ENCODE assay signal across 19 cellular contexts in the genomic region with DNA sequence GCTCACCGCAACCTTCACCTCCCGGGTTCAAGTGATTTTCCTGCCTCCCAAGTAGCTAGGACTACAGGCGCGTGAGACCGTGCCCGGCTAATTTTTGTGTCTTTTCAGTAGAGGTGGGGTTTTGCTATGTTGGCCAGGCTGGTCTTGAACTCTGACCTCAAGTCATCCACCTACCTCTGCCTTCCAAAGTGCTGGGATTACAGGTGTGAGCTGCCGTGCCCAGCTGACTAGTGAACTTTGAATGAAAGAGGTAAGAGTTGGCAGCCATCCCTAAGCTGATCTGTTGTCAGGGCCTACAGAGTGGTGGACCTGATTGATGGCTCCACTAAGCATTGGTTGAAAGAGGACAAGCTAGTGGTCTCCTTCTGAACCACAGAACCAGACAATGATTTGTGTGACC. TPM values are rescaled to one million over a fixed set of nuclear protein-coding genes. Genes with fewer than 3 reads are reported as not detected.
DNase-seq lines count a peak whose midpoint lies in the region; ATAC-seq, FAIRE-seq and TF ChIP-seq lines count a peak whose summit lies in the region.
"Had no signal": no experiment of that assay in that cellular context is flagged by ENCODE, and none has a peak within 500 bp of the region (broad histone marks: within the 10 kb centered on the region; RNA-seq: fewer than 3 reads in every experiment).

No MANE protein-coding gene starts in this region.

- no peaks in the 10 kb centered on the region for H3K27me3 Mint-ChIP-seq in stimulated activated naive B cell treated with anti-CD40 and anti-IgM and Interleukin-4, amounts not matched to agents 10 μg/mL and 1 μg/mL and 100 μg/mL, for 72 hours
- no peaks in the 10 kb centered on the region for H3K27me3 Mint-ChIP-seq in natural killer cell (ENCODE audit: low read depth in 2 of 2)
- H3K27me3 Mint-ChIP-seq: CD4-positive, alpha-beta memory T cell had no signal

- TF ChIP-seq EP300 in HepG2 (IDR thresholded peaks at IDR 0.05; ENCODE audit: low read depth in 2 of 2, low read length in 2 of 2) (no peak), HepG2 (CRISPR knock-in tag; IDR thresholded peaks at IDR 0.05; ENCODE audit: borderline replicate concordance) (no peak)

- H3K4me3 Mint-ChIP-seq in stimulated activated naive B cell treated with anti-CD40 and anti-IgM and Interleukin-4, amounts not matched to agents 10 μg/mL and 1 μg/mL and 100 μg/mL, for 72 hours, result peak overlapping the region in 1 of 2 donors; percentile 48
- H3K4me3 Mint-ChIP-seq in natural killer cell, result no peak overlapping the region
- H3K4me3 Mint-ChIP-seq: CD4-positive, alpha-beta memory T cell had no signal

- H3K4me3 ChIP-seq in DND-41 (ENCODE audit: low read depth in 1 of 2, low read length in 2 of 2), result 0 out of 4 replicates have a peak overlapping the region, but pooled peaks of 1 of the 2 experiments have one; percentile 10
- no peak overlapping the region for H3K4me3 ChIP-seq in Karpas-422 (ENCODE audit: low read length)
- H3K4me3 ChIP-seq in HepG2 (replicated peaks in 1 of 3; ENCODE audit: insufficient read depth in 1 of 3, low read depth in 2 of 3, low read length in 3 of 3), result no peak overlapping the region
- H3K4me3 ChIP-seq: PC-9, SJCRH30 had no signal

- H3K9me3 Mint-ChIP-seq in stimulated activated naive B cell treated with anti-CD40 and anti-IgM and Interleukin-4, amounts not matched to agents 10 μg/mL and 1 μg/mL and 100 μg/mL, for 72 hours, result no peaks in the 10 kb centered on the region
- H3K9me3 Mint-ChIP-seq in natural killer cell, result no peaks in the 10 kb centered on the region
- H3K9me3 Mint-ChIP-seq: CD4-positive, alpha-beta memory T cell had no signal

- peaks cover 53 to 90% of the 10 kb centered on the region in 2 donors for H3K4me1 Mint-ChIP-seq in stimulated activated naive B cell treated with anti-CD40 and anti-IgM and Interleukin-4, amounts not matched to agents 10 μg/mL and 1 μg/mL and 100 μg/mL, for 72 hours
- H3K4me1 Mint-ChIP-seq in natural killer cell, result peaks cover 43 to 55% of the 10 kb centered on the region in 2 donors

- in situ Hi-C loops in HepG2 (cut with HindIII; ENCODE audit: extremely low pct_ligation_motif_present, low pct_unique_long_range_greater_than_20kb), result no loop called here

- H3K9ac ChIP-seq in DND-41 (ENCODE audit: low read depth, low read length) (no peak overlapping the region), Karpas-422 (ENCODE audit: low read length) (peak overlapping the region; percentile 42), HepG2 (ENCODE audit: insufficient read depth, low read depth, low read length) (no peak overlapping the region)

- no peaks in the 10 kb centered on the region for H3K9me2 ChIP-seq in Karpas-422 (replicated peaks; ENCODE audit: insufficient read depth, low read length)

- H2AFZ ChIP-seq in DND-41 (ENCODE audit: low read depth, low read length), result no peak overlapping the region
- H2AFZ ChIP-seq in Karpas-422 (ENCODE audit: low read length), result no peak overlapping the region
- no peak overlapping the region for H2AFZ ChIP-seq in HepG2 (ENCODE audit: low read length)
- H2AFZ ChIP-seq: PC-9 had no signal

- peaks cover 12 to 21% of the 10 kb centered on the region in 2 donors for H3K36me3 Mint-ChIP-seq in stimulated activated naive B cell treated with anti-CD40 and anti-IgM and Interleukin-4, amounts not matched to agents 10 μg/mL and 1 μg/mL and 100 μg/mL, for 72 hours
- H3K36me3 Mint-ChIP-seq in natural killer cell, result no peaks in the 10 kb centered on the region

- POLR2A ChIA-PET in HepG2 (lab: Yijun Ruan, JAX), result no interaction called here

- no TSS peak for BruUV-seq in HepG2 (replicated peaks; lab: Mats Ljungman, UMichigan)

- H3K4me1 ChIP-seq in DND-41 (ENCODE audit: insufficient read depth, low read length) (peaks cover 78% of the 10 kb centered on the region), Karpas-422 (ENCODE audit: low read length) (peaks cover 97% of the 10 kb centered on the region), HepG2 (ENCODE audit: insufficient read depth, low read length) (peaks cover 15% of the 10 kb centered on the region)
- H3K4me1 ChIP-seq: SJCRH30 had no signal

- no peak for TF ChIP-seq RAD21 in HepG2 (CRISPR knock-in tag; IDR thresholded peaks at IDR 0.05)

- H3K9me3 ChIP-seq in DND-41 (ENCODE audit: insufficient read depth, low read length, severe bottlenecking) (no peaks in the 10 kb centered on the region), Karpas-422 (ENCODE audit: low read length) (no peaks in the 10 kb centered on the region), HepG2 (ENCODE audit: low read length) (no peaks in the 10 kb centered on the region)
- H3K9me3 ChIP-seq: SJCRH30 had no signal

- H3K4me2 ChIP-seq in DND-41 (ENCODE audit: insufficient read depth, low read length) (no peak overlapping the region), Karpas-422 (ENCODE audit: low read depth, low read length, poor library complexity, severe bottlenecking) (peak overlapping the region; percentile 46), HepG2 (ENCODE audit: low read depth, low read length) (no peak overlapping the region)
- H3K4me2 ChIP-seq: PC-9 had no signal

- H3K27ac ChIP-seq in DND-41 (ENCODE audit: low read length), result peak overlapping the region; percentile 99
- peak overlapping the region; percentile 100 for H3K27ac ChIP-seq in Karpas-422 (ENCODE audit: low read length)
- no peak overlapping the region for H3K27ac ChIP-seq in HepG2 (ENCODE audit: extremely low read length, insufficient read depth, low read length)
- H3K27ac ChIP-seq: PC-9, SJCRH30 had no signal

- H3K79me2 ChIP-seq in DND-41 (ENCODE audit: insufficient read depth, low read length), result peaks cover 90% of the 10 kb centered on the region
- H3K79me2 ChIP-seq in Karpas-422 (ENCODE audit: low read length), result peaks cover 71% of the 10 kb centered on the region
- peaks cover 4% of the 10 kb centered on the region for H3K79me2 ChIP-seq in HepG2 (ENCODE audit: insufficient read depth, low read length)

- H4K20me1 ChIP-seq in DND-41 (ENCODE audit: insufficient read depth, low read length) (peaks cover 4% of the 10 kb centered on the region; the same call in 1 of the 2 replicates), Karpas-422 (ENCODE audit: insufficient read depth, low read depth, low read length) (no peaks in the 10 kb centered on the region; the same call in 1 of the 2 replicates), HepG2 (ENCODE audit: insufficient read depth, low read length) (no peaks in the 10 kb centered on the region; the same call in 1 of the 2 replicates)

- peak overlapping the region; percentile 25 for H3K27ac Mint-ChIP-seq in stimulated activated naive B cell treated with anti-CD40 and anti-IgM and Interleukin-4, amounts not matched to agents 10 μg/mL and 1 μg/mL and 100 μg/mL, for 72 hours
- H3K27ac Mint-ChIP-seq in natural killer cell, result peak overlapping the region in 1 of 2 donors; percentile 62

- H3K36me3 ChIP-seq in DND-41 (ENCODE audit: insufficient read depth, low read length), result peaks cover 37% of the 10 kb centered on the region
- H3K36me3 ChIP-seq in Karpas-422 (ENCODE audit: insufficient read depth, low read length), result peaks cover 31% of the 10 kb centered on the region
- peaks cover 0 to 1% of the 10 kb centered on the region in 2 experiments; a peak in 1 of 5 replicates for H3K36me3 ChIP-seq in HepG2 (replicated peaks in 1 of 2; ENCODE audit: control insufficient read depth in 1 of 2, insufficient read depth in 2 of 2, low read length in 2 of 2)
- H3K36me3 ChIP-seq: SJCRH30 had no signal

- H3K27me3 ChIP-seq in DND-41 (ENCODE audit: insufficient read depth, low read length, poor library complexity) (no peaks in the 10 kb centered on the region), Karpas-422 (ENCODE audit: low read length) (no peaks in the 10 kb centered on the region), HepG2 (ENCODE audit: control insufficient read depth in 1 of 2, insufficient read depth in 2 of 2, low read length in 2 of 2) (no peaks in the 10 kb centered on the region)
- H3K27me3 ChIP-seq: SJCRH30 had no signal

- no peak for TF ChIP-seq POLR2A in HepG2 (IDR thresholded peaks at IDR 0.05; ENCODE audit: insufficient read depth in 1 of 2, low read depth in 2 of 2, low read length in 2 of 2)

- CTCF ChIA-PET in HepG2 (lab: Yijun Ruan, JAX; ENCODE audit: low intra/inter-chr PET ratio, low total read pairs), result no interaction called here

- no peak for DNase-seq in DND-41
- DNase-seq in Karpas-422, result no peak
- DNase-seq in HepG2 (ENCODE audit: low spot score), result no peak
- no peak for DNase-seq in stimulated activated naive B cell treated with anti-CD40 and anti-IgM and Interleukin-4, amounts not matched to agents 10 μg/mL and 1 μg/mL and 100 μg/mL, for 72 hours
- no peak for DNase-seq in natural killer cell
- DNase-seq: ACHN; AML-193; Calu3; CD4-positive, alpha-beta memory T cell; DMS53; H7; KBM-7; NCI-H1436; NCI-H2081; NCI-H748 treated with DMSO at 0.1 percent for 48 hours; PC-9; SJCRH30 had no signal

- no peak for FAIRE-seq in HepG2 (lab: Jason Lieb, UNC)

- ATAC-seq in DND-41 (ENCODE audit: insufficient read depth, low read depth), result no peak
- no peak for ATAC-seq in HepG2
- no peak for ATAC-seq in stimulated activated naive B cell treated with anti-CD40 and anti-IgM and Interleukin-4, amounts not matched to agents 10 μg/mL and 1 μg/mL and 100 μg/mL, for 72 hours (replicated peaks)
- ATAC-seq in GM18870 (IDR thresholded peaks at IDR 0.05; ENCODE audit: unreplicated experiment), result no peak
- no peak for ATAC-seq in GM21619 (IDR thresholded peaks at IDR 0.05; ENCODE audit: unreplicated experiment)
- ATAC-seq in natural killer cell, result no peak

- no peak for TF ChIP-seq CTCF in DND-41 (IDR thresholded peaks at IDR 0.05; ENCODE audit: borderline replicate concordance, extremely low read depth, low read length, poor library complexity, severe bottlenecking)
- TF ChIP-seq CTCF in HepG2 (CRISPR knock-in tag; IDR thresholded peaks at IDR 0.05), result no peak
- no peak for TF ChIP-seq CTCF in natural killer cell (IDR thresholded peaks at IDR 0.05)

- intact Hi-C loops in HepG2 (cut with micrococcal nuclease; ENCODE audit: unreplicated experiment), result no loop called here
- intact Hi-C loops in natural killer cell (cut with micrococcal nuclease), result no loop called here

- 91% methylated on average over 7 of the region's 7 CpGs for WGBS in HepG2 (ENCODE audit: low lambda C conversion rate)

RNA-seq across cellular contexts. Expression of a gene that starts 15.3 kb away (rescaled TPM):
- total RNA-seq in Karpas-422 (2014; rRNA removed; shearing (Covaris generic); ENCODE audit: low replicate concordance), result 222 and 353 TPM in 2 replicates
- total RNA-seq in HepG2 (2016; rRNA removed; fragmentation: Illumina TruSeq; extraction: Trizol) (5.8 and 6.4 TPM in 2 replicates), natural killer cell (10 to 100 TPM; 42.1 to 53.8 (median 48.9) TPM)
- total RNA-seq in HepG2 (2016; cell fraction: cytosol; rRNA removed; fragmentation: Illumina TruSeq; extraction: Trizol; ENCODE audit: low read depth), result 1.8 and 2.2 TPM in 2 replicates
- 6.2 and 6.4 TPM in 2 replicates for total RNA-seq in HepG2 (2016; cell fraction: insoluble cytoplasmic fraction; rRNA removed; fragmentation: Illumina TruSeq; extraction: Trizol)
- total RNA-seq in HepG2 (2016; cell fraction: membrane; rRNA removed; fragmentation: Illumina TruSeq; extraction: Trizol), result 2.6 and 2.9 TPM in 2 replicates
- 3.7 and 5.2 TPM in 2 replicates for total RNA-seq in HepG2 (2016; cell fraction: nucleus; rRNA removed; fragmentation: Illumina TruSeq; extraction: Trizol)
- 15.2 and 18.6 TPM in 2 replicates for polyA plus RNA-seq in HepG2 (2011; rRNA removed)
- 11.0 and 12.7 TPM in 2 replicates for polyA plus RNA-seq in HepG2 (2011; cell fraction: cytosol; rRNA removed)
- polyA plus RNA-seq in HepG2 (2011; cell fraction: nucleus; rRNA removed), result 12.6 and 12.8 TPM in 2 replicates
- 16.4 and 17.0 TPM in 2 replicates for polyA plus RNA-seq in HepG2 (2012)
- 0.76 and 0.80 TPM in 2 replicates for polyA plus RNA-seq in HepG2 (2016; cell fraction: cytosol; fragmentation: Illumina TruSeq; extraction: Trizol; ENCODE audit: low read depth)
- 6.2 and 8.2 TPM in 2 replicates for polyA plus RNA-seq in HepG2 (2016; cell fraction: insoluble cytoplasmic fraction; fragmentation: Illumina TruSeq; extraction: Trizol; ENCODE audit: low read depth)
- 1.8 and 2.3 TPM in 2 replicates for polyA plus RNA-seq in HepG2 (2016; cell fraction: membrane; fragmentation: Illumina TruSeq; extraction: Trizol; ENCODE audit: low read depth)
- polyA plus RNA-seq in HepG2 (2016; cell fraction: nucleus; fragmentation: Illumina TruSeq; extraction: Trizol; ENCODE audit: insufficient read depth, low read depth), result 6.6 and 7.1 TPM in 2 replicates
- polyA minus RNA-seq in HepG2 (2011; rRNA and poly(A)+ RNA removed; ENCODE audit: low replicate concordance), result 5.6 and 21.2 TPM in 2 replicates
- 12.4 and 13.2 TPM in 2 replicates for polyA minus RNA-seq in HepG2 (2011; cell fraction: cytosol; rRNA and poly(A)+ RNA removed)
- polyA minus RNA-seq in HepG2 (2011; cell fraction: nucleus; rRNA and poly(A)+ RNA removed), result 33.3 and 36.6 TPM in 2 replicates

RNA-seq across cellular contexts. Expression of a gene that starts 41.7 kb away (rescaled TPM):
- total RNA-seq in Karpas-422 (2014; rRNA removed; shearing (Covaris generic); ENCODE audit: low replicate concordance), result 5.4 and 19.9 TPM in 2 replicates
- total RNA-seq in HepG2 (2016; rRNA removed; fragmentation: Illumina TruSeq; extraction: Trizol), result 13.7 and 20.1 TPM in 2 replicates
- 3.2 and 5.5 TPM in 2 replicates for total RNA-seq in HepG2 (2016; cell fraction: cytosol; rRNA removed; fragmentation: Illumina TruSeq; extraction: Trizol; ENCODE audit: low read depth)
- total RNA-seq in HepG2 (2016; cell fraction: insoluble cytoplasmic fraction; rRNA removed; fragmentation: Illumina TruSeq; extraction: Trizol), result 12.8 and 20.3 TPM in 2 replicates
- total RNA-seq in HepG2 (2016; cell fraction: membrane; rRNA removed; fragmentation: Illumina TruSeq; extraction: Trizol), result 13.7 and 15.4 TPM in 2 replicates
- 7.4 and 8.0 TPM in 2 replicates for total RNA-seq in HepG2 (2016; cell fraction: nucleus; rRNA removed; fragmentation: Illumina TruSeq; extraction: Trizol)
- 7.8 and 8.6 TPM in 2 replicates for polyA plus RNA-seq in HepG2 (2011; rRNA removed)
- 5.0 and 8.2 TPM in 2 replicates for polyA plus RNA-seq in HepG2 (2011; cell fraction: cytosol; rRNA removed)
- 2.4 and 2.6 TPM in 2 replicates for polyA plus RNA-seq in HepG2 (2011; cell fraction: nucleus; rRNA removed)
- polyA plus RNA-seq in HepG2 (2012), result 5.6 and 7.7 TPM in 2 replicates
- polyA plus RNA-seq in HepG2 (2016; cell fraction: cytosol; fragmentation: Illumina TruSeq; extraction: Trizol; ENCODE audit: low read depth), result 3.9 and 5.1 TPM in 2 replicates
- 14.3 and 17.9 TPM in 2 replicates for polyA plus RNA-seq in HepG2 (2016; cell fraction: insoluble cytoplasmic fraction; fragmentation: Illumina TruSeq; extraction: Trizol; ENCODE audit: low read depth)
- polyA plus RNA-seq in HepG2 (2016; cell fraction: membrane; fragmentation: Illumina TruSeq; extraction: Trizol; ENCODE audit: low read depth), result 8.0 and 9.8 TPM in 2 replicates
- polyA plus RNA-seq in HepG2 (2016; cell fraction: nucleus; fragmentation: Illumina TruSeq; extraction: Trizol; ENCODE audit: insufficient read depth, low read depth), result 12.9 and 13.7 TPM in 2 replicates
- 3.9 and 9.8 TPM in 2 replicates for polyA minus RNA-seq in HepG2 (2011; rRNA and poly(A)+ RNA removed; ENCODE audit: low replicate concordance)
- polyA minus RNA-seq in HepG2 (2011; cell fraction: cytosol; rRNA and poly(A)+ RNA removed), result 4.0 and 4.7 TPM in 2 replicates
- polyA minus RNA-seq in HepG2 (2011; cell fraction: nucleus; rRNA and poly(A)+ RNA removed), result 5.2 and 5.7 TPM in 2 replicates
- 1 to 10 TPM; 3.3 to 5.5 (median 3.7) TPM for total RNA-seq in natural killer cell

RNA-seq across cellular contexts. Expression of a gene that starts 41.9 kb away (rescaled TPM):
- total RNA-seq in Karpas-422 (2014; rRNA removed; shearing (Covaris generic); ENCODE audit: low replicate concordance), result 7.5 and 7.6 TPM in 2 replicates
- total RNA-seq in HepG2 (2016; rRNA removed; fragmentation: Illumina TruSeq; extraction: Trizol) (15.4 and 21.5 TPM in 2 replicates), natural killer cell (10 to 100 TPM; 13.1 to 18.8 (median 17.0) TPM)
- total RNA-seq in HepG2 (2016; cell fraction: cytosol; rRNA removed; fragmentation: Illumina TruSeq; extraction: Trizol; ENCODE audit: low read depth), result 3.9 and 5.5 TPM in 2 replicates
- 19.2 and 23.3 TPM in 2 replicates for total RNA-seq in HepG2 (2016; cell fraction: insoluble cytoplasmic fraction; rRNA removed; fragmentation: Illumina TruSeq; extraction: Trizol)
- total RNA-seq in HepG2 (2016; cell fraction: membrane; rRNA removed; fragmentation: Illumina TruSeq; extraction: Trizol), result 14.8 and 15.2 TPM in 2 replicates
- 13.3 and 14.6 TPM in 2 replicates for total RNA-seq in HepG2 (2016; cell fraction: nucleus; rRNA removed; fragmentation: Illumina TruSeq; extraction: Trizol)
- polyA plus RNA-seq in HepG2 (2011; rRNA removed), result 10.5 and 16.2 TPM in 2 replicates
- 8.2 and 12.1 TPM in 2 replicates for polyA plus RNA-seq in HepG2 (2011; cell fraction: cytosol; rRNA removed)
- 4.6 and 7.8 TPM in 2 replicates for polyA plus RNA-seq in HepG2 (2011; cell fraction: nucleus; rRNA removed)
- polyA plus RNA-seq in HepG2 (2012), result 7.4 and 10.0 TPM in 2 replicates
- polyA plus RNA-seq in HepG2 (2016; cell fraction: cytosol; fragmentation: Illumina TruSeq; extraction: Trizol; ENCODE audit: low read depth), result 3.0 and 5.0 TPM in 2 replicates
- polyA plus RNA-seq in HepG2 (2016; cell fraction: insoluble cytoplasmic fraction; fragmentation: Illumina TruSeq; extraction: Trizol; ENCODE audit: low read depth), result 19.5 and 20.3 TPM in 2 replicates
- 9.1 and 11.4 TPM in 2 replicates for polyA plus RNA-seq in HepG2 (2016; cell fraction: membrane; fragmentation: Illumina TruSeq; extraction: Trizol; ENCODE audit: low read depth)
- polyA plus RNA-seq in HepG2 (2016; cell fraction: nucleus; fragmentation: Illumina TruSeq; extraction: Trizol; ENCODE audit: insufficient read depth, low read depth), result 20.1 and 20.2 TPM in 2 replicates
- polyA minus RNA-seq in HepG2 (2011; rRNA and poly(A)+ RNA removed; ENCODE audit: low replicate concordance), result 11.7 and 17.4 TPM in 2 replicates
- 4.1 and 6.0 TPM in 2 replicates for polyA minus RNA-seq in HepG2 (2011; cell fraction: cytosol; rRNA and poly(A)+ RNA removed)
- 17.5 and 18.9 TPM in 2 replicates for polyA minus RNA-seq in HepG2 (2011; cell fraction: nucleus; rRNA and poly(A)+ RNA removed)
